33 cellular contexts compared by ENCODE assay signal in the genomic region with DNA sequence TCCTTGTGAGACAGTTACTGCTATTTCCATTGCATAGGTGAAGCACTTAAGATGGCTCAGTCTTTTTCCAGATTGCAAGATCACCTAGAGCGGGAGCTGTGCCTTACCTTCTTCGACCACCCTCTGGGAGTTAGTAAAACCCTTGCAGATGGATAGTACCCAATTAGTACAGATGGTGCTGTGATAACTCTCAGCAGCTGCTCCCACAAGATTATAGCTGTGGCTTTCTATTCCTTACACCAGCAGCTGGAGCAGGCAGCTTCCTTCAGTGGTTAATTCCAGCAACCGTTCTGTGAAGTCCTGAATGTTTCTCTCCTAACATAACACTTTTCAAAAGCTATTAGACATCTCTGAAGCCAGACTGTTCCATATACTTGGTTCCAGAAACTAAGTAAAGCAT.
"Had no signal": no experiment of that assay in that cellular context is flagged by ENCODE, and none has a peak within 500 bp of the region (broad histone marks: within the 10 kb centered on the region; RNA-seq: fewer than 3 reads in every experiment).

No MANE protein-coding gene starts in this region.

- DNase-seq: activated CD4-positive, alpha-beta memory T cell treated with anti-CD3 and anti-CD28 coated beads, Interleukin-2, amount 10 ng/mL, durations not matched to agents 7 days and 5 days; activated CD4-positive, alpha-beta T cell treated with anti-CD3 and anti-CD28 coated beads for 1 hour; activated CD4-positive, alpha-beta T cell treated with anti-CD3 and anti-CD28 coated beads for 48 hours; activated CD4-positive, CD25-positive, alpha-beta regulatory T cell; activated CD8-positive, alpha-beta memory T cell treated with anti-CD3 and anti-CD28 coated beads for 24 hours; activated CD8-positive, alpha-beta memory T cell treated with anti-CD3 and anti-CD28 coated beads, Interleukin-2, amount 10 ng/mL, durations not matched to agents 7 days and 5 days; activated CD8-positive, alpha-beta memory T cell treated with anti-CD3 and anti-CD28 coated beads, Interleukin-2, amount 50 U/mL, for 48 hours; activated effector memory CD4-positive, alpha-beta T cell treated with Interleukin-2 at 50 U/mL for 16 hours; activated naive CD4-positive, alpha-beta T cell; activated naive CD4-positive, alpha-beta T cell treated with anti-CD3 and anti-CD28 coated beads, Interleukin-2, amount 50 U/mL, for 16 hours; activated naive CD8-positive, alpha-beta T cell treated with anti-CD3 and anti-CD28 coated beads for 36 hours; activated T-cell treated with anti-CD3 and anti-CD28 coated beads, Interleukin-2, amount 50 U/mL, for 48 hours; amniotic stem cell; aorta; brain microvascular endothelial cell; NCI-H1105; NCI-H1436; NCI-H1694; NCI-H1930; NCI-H2081 treated with DMSO at 0.1 percent for 48 hours; NCI-H510A; NCI-H526; NCI-H748 treated with DMSO at 0.1 percent for 48 hours; PC-3; Peyer's patch; RPMI8226; SHP77 treated with DMSO at 0.1 percent for 48 hours; SW 1271; T-helper 1 cell; T-helper 2 cell; T-helper 9 cell had no signal

- H3K4me3 ChIP-seq: cardiac muscle cell, Peyer's patch had no signal

- H3K4me1 ChIP-seq: Peyer's patch had no signal

- H3K36me3 ChIP-seq: brain microvascular endothelial cell, cardiac muscle cell, Peyer's patch had no signal

- H3K27me3 ChIP-seq: brain microvascular endothelial cell, cardiac muscle cell, Peyer's patch had no signal

- H3K27ac ChIP-seq: brain microvascular endothelial cell, cardiac muscle cell, Peyer's patch, VCaP had no signal

- H3K9me3 ChIP-seq: Peyer's patch had no signal
